Comparison of ENCODE assay signal across 22 cellular contexts in the genomic region with DNA sequence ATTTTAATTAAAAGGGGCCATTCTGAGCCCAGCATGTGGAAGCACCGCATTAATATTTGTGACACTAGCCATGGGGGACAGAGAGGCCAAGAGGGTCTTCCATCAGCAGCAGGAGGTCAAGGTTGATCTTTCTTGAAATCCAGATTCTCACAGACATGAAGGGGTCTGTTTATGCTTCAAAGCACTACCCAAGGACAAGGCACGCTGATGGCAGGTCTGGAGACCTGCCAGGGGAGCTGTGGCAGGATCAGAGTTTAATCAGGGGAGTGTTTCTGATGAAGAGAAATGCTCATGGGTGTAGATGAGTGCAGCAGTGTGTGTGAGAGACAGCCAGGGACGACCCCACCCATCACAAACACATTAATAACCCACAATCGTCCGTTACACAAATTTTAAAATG.
"Had no signal": no experiment of that assay in that cellular context is flagged by ENCODE, and none has a peak within 500 bp of the region (broad histone marks: within the 10 kb centered on the region; RNA-seq: fewer than 3 reads in every experiment).

No MANE protein-coding gene starts in this region.

- H3K9me3 ChIP-seq: colonic mucosa, esophagus squamous epithelium, gastrocnemius medialis, heart right ventricle, left lung, lower lobe of right lung, mucosa of descending colon had no signal

- H3K36me3 ChIP-seq: colonic mucosa, esophagus squamous epithelium, gastrocnemius medialis, heart right ventricle, left lung, lower lobe of right lung had no signal

- DNase-seq: colonic mucosa; cortex of kidney; effector CD8-positive, alpha-beta T cell; effector memory CD8-positive, alpha-beta T cell; endodermal cell; esophagus squamous epithelium; foreskin fibroblast; foreskin melanocyte; gastrocnemius medialis; glutamatergic neuron; head of caudate nucleus; heart right ventricle; hippocampal formation; left cardiac atrium; left lung; left ventricle myocardium superior; lower lobe of right lung; mesenchymal stem cell; mucosa of descending colon; naive B cell had no signal

- H3K9me3 Mint-ChIP-seq: dendritic cell treated with granulocyte-macrophage colony-stimulating factor and Interleukin-4, amounts not matched to agents 40 ng/mL and 50 ng/mL, for 4 days; endodermal cell; mesothelial cell of epicardium had no signal

- H3K27ac ChIP-seq: colonic mucosa, esophagus squamous epithelium, gastrocnemius medialis, heart right ventricle, left lung, lower lobe of right lung had no signal

- H3K4me1 Mint-ChIP-seq: naive B cell had no signal

- H3K27me3 ChIP-seq: colonic mucosa, esophagus squamous epithelium, gastrocnemius medialis, heart right ventricle, left lung had no signal

- H3K4me1 ChIP-seq: colonic mucosa, gastrocnemius medialis, left lung had no signal

- H3K27me3 Mint-ChIP-seq: naive B cell had no signal

- H3K36me3 Mint-ChIP-seq: mesothelial cell of epicardium, naive B cell had no signal

- H3K27ac Mint-ChIP-seq: dendritic cell treated with granulocyte-macrophage colony-stimulating factor and Interleukin-4, amounts not matched to agents 40 ng/mL and 50 ng/mL, for 4 days; effector memory CD8-positive, alpha-beta T cell; endodermal cell; mesothelial cell of epicardium; naive B cell had no signal

- H3K4me3 ChIP-seq: colonic mucosa, esophagus squamous epithelium, gastrocnemius medialis, heart right ventricle, left lung, lower lobe of right lung, mucosa of descending colon had no signal

- H3K4me3 Mint-ChIP-seq: dendritic cell treated with granulocyte-macrophage colony-stimulating factor and Interleukin-4, amounts not matched to agents 40 ng/mL and 50 ng/mL, for 4 days; effector memory CD8-positive, alpha-beta T cell; endodermal cell; mesothelial cell of epicardium; naive B cell had no signal
